Comparison of ENCODE assay signal across 18 cellular contexts in genomic region chr5:67644221-67644920, GRCh38.
DNase-seq lines count a peak whose midpoint lies in the region; TF ChIP-seq lines count a peak whose summit lies in the region.
"Had no signal": no experiment of that assay in that cellular context is flagged by ENCODE, and none has a peak within 500 bp of the region (broad histone marks: within the 10 kb centered on the region; RNA-seq: fewer than 3 reads in every experiment).

No MANE protein-coding gene starts in this region.

- no peaks in the 10 kb centered on the region for H3K79me2 ChIP-seq in mesendoderm (ENCODE audit: control insufficient read depth, insufficient read depth, low read length)

- no peak overlapping the region for H2AK5ac ChIP-seq in mesendoderm (ENCODE audit: low read length)

- no peak overlapping the region for H3K23ac ChIP-seq in mesendoderm (ENCODE audit: low read length)

- H3K36me3 ChIP-seq in HAP-1 (replicated peaks) (no peaks in the 10 kb centered on the region), NT2/D1 (ENCODE audit: insufficient read depth, insufficient read length, low read length) (no peaks in the 10 kb centered on the region), mesendoderm (ENCODE audit: control insufficient read depth, insufficient read depth, low read length) (no peaks in the 10 kb centered on the region), colonic mucosa (no peaks in the 10 kb centered on the region)

- H3K9ac ChIP-seq in NT2/D1 (ENCODE audit: insufficient read length, low read depth) = no peak overlapping the region
- no peak overlapping the region for H3K9ac ChIP-seq in mesendoderm (ENCODE audit: low read length)
- H3K9ac ChIP-seq in colonic mucosa (ENCODE audit: low read depth in 2 of 2, low read length in 2 of 2) = no peak overlapping the region

- H4K8ac ChIP-seq in mesendoderm (ENCODE audit: low read depth, low read length) = no peak overlapping the region

- no peak for TF ChIP-seq CTCF in colonic mucosa (IDR thresholded peaks at IDR 0.05)

- peak; percentile 52 to 58 for DNase-seq in HAP-1 (ENCODE audit: low spot score in 2 of 2)
- DNase-seq in NCI-H1048 (lab: John Stamatoyannopoulos, UW) = peak; percentile 64
- peak; percentile 2 for DNase-seq in NT2/D1 (ENCODE audit: low read depth, low spot score)
- DNase-seq in mesendoderm = peak; percentile 4
- no peak for DNase-seq in COR-L47 (lab: John Stamatoyannopoulos, UW)
- DNase-seq in erythroblast (lab: John Stamatoyannopoulos, UW) = no peak
- no peak for DNase-seq in colonic mucosa
- no peak for DNase-seq in activated CD4-positive, alpha-beta T cell treated with anti-CD3 and anti-CD28 coated beads, Interleukin-2, amount 50 U/mL, for 4 hours
- DNase-seq: ACHN; AML-193; CD4-positive, alpha-beta T cell; DMS153; DMS79 treated with DMSO at 0.1 percent for 48 hours; IMR-90 had no signal

- no CpG with 5 or more reads among the region's 3 CpGs for WGBS in mesendoderm (ENCODE audit: extremely low coverage, insufficient coverage, low lambda C conversion rate)

- no peak overlapping the region for H2BK120ac ChIP-seq in mesendoderm (ENCODE audit: low read depth, low read length)

- no peaks in the 10 kb centered on the region for H3K27me3 ChIP-seq in HAP-1 (ENCODE audit: low read depth)
- H3K27me3 ChIP-seq in NT2/D1 (ENCODE audit: insufficient read depth, insufficient read length) = no peaks in the 10 kb centered on the region
- H3K27me3 ChIP-seq in mesendoderm (ENCODE audit: insufficient read depth, low read length, poor library complexity) = no peaks in the 10 kb centered on the region
- no peaks in the 10 kb centered on the region for H3K27me3 ChIP-seq in colonic mucosa

- H3K56ac ChIP-seq in mesendoderm (ENCODE audit: low read length) = no peak overlapping the region

- no peak for TF ChIP-seq POLR2A in erythroblast (IDR thresholded peaks at IDR 0.05; ENCODE audit: low read length)

- no peak overlapping the region for H2BK5ac ChIP-seq in mesendoderm (ENCODE audit: low read length)

- no peak overlapping the region for H2BK15ac ChIP-seq in mesendoderm (replicated peaks; ENCODE audit: low read depth)

- no peak overlapping the region for H3K4me3 ChIP-seq in HAP-1
- H3K4me3 ChIP-seq in NT2/D1 (ENCODE audit: insufficient read length, low read depth) = no peak overlapping the region
- no peak overlapping the region for H3K4me3 ChIP-seq in mesendoderm (ENCODE audit: low read length)
- no peak overlapping the region for H3K4me3 ChIP-seq in colonic mucosa
- H3K4me3 ChIP-seq: GM12878, K562 had no signal

- no peak overlapping the region for H3K4me2 ChIP-seq in mesendoderm (ENCODE audit: low read length)

- intact Hi-C loops in colonic mucosa (cut with DNase I) = no loop called here

- peaks cover 6% of the 10 kb centered on the region for H3K4me1 ChIP-seq in HAP-1
- H3K4me1 ChIP-seq in NT2/D1 (ENCODE audit: insufficient read depth, insufficient read length) = no peaks in the 10 kb centered on the region
- no peaks in the 10 kb centered on the region for H3K4me1 ChIP-seq in mesendoderm (ENCODE audit: control insufficient read depth, low read depth, low read length)
- H3K4me1 ChIP-seq in colonic mucosa = no peaks in the 10 kb centered on the region

- H3K27ac ChIP-seq in mesendoderm (ENCODE audit: low read depth, low read length) = no peak overlapping the region
- H3K27ac ChIP-seq in colonic mucosa = no peak overlapping the region
- H3K27ac ChIP-seq: C4-2B, HL-60 had no signal

- H4K5ac ChIP-seq in mesendoderm (ENCODE audit: low read length) = no peak overlapping the region

- in situ Hi-C loops in HAP-1 (cut with MboI; ENCODE audit: low sequenced_read_pairs) = loop anchor here (25.0 kb wide), 1 partner anchor 407 kb away; no protein-coding TSS in a partner anchor

- H3K18ac ChIP-seq in mesendoderm (ENCODE audit: low read length) = no peak overlapping the region

- no peak overlapping the region for H3K4ac ChIP-seq in mesendoderm (ENCODE audit: low read depth, low read length)

- no peaks in the 10 kb centered on the region for H3K79me1 ChIP-seq in mesendoderm (ENCODE audit: low read length)

- H3K9me3 ChIP-seq in HAP-1 (no peaks in the 10 kb centered on the region), NT2/D1 (ENCODE audit: insufficient read depth, low read length) (peaks cover 14% of the 10 kb centered on the region), colonic mucosa (no peaks in the 10 kb centered on the region)

Comparison
In these comparisons a context has a peak if more than half of its experiments do, and no peak if none do; other contexts are left out.
1. DNase-seq: peak in HAP-1 (2 of 2), NCI-H1048 (single experiment), NT2/D1 (single experiment) and mesendoderm (single experiment); none in COR-L47 (single experiment), erythroblast (0 of 2), colonic mucosa (single experiment) and activated CD4-positive, alpha-beta T cell treated with anti-CD3 and anti-CD28 coated beads, Interleukin-2, amount 50 U/mL, for 4 hours (0 of 2).